In the genomic region with DNA sequence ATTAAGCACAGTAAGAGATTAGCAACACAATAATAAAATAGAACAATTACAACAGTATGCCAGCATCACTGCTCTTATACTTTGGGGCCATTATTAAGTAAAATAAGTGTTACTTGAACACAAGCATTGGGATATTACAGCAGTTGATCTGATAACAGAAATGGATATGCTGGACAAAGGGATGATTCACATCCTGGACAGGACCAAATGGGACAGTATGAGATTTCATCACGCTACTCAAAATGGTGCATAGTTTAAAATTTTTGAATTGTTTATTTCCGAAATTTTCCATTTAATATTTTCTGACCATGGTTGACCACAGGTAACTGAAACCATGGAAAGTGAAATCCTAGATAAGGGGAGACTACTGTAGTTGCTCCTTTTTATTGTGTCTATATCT, we compare ENCODE assay signal across 19 cellular contexts.
A peak's percentile ranks its signal among the peaks of the same experiment; 100 is the strongest.
DNase-seq lines count a peak whose midpoint lies in the region; TF ChIP-seq lines count a peak whose summit lies in the region.
"Had no signal": no experiment of that assay in that cellular context is flagged by ENCODE, and none has a peak within 500 bp of the region (broad histone marks: within the 10 kb centered on the region; RNA-seq: fewer than 3 reads in every experiment).

No MANE protein-coding gene starts in this region.

- H3F3A ChIP-seq in neural progenitor cell (ENCODE audit: low read depth): peaks cover 5% of the 10 kb centered on the region

- H3K27me3 ChIP-seq in neural progenitor cell: no peaks in the 10 kb centered on the region
- H3K27me3 ChIP-seq: SJCRH30 had no signal

- no peaks in the 10 kb centered on the region for H3K27me3 Mint-ChIP-seq in neural progenitor cell (ENCODE audit: insufficient read depth, low read depth)
- H3K27me3 Mint-ChIP-seq: B cell; CD4-positive, alpha-beta memory T cell had no signal

- no peak overlapping the region for H3K9ac ChIP-seq in neural progenitor cell

- H3K36me3 ChIP-seq in neural progenitor cell: peaks cover 10% of the 10 kb centered on the region

- H3K4me1 ChIP-seq in neural progenitor cell: peaks cover 9% of the 10 kb centered on the region
- H3K4me1 ChIP-seq: SJCRH30 had no signal

- no peak for TF ChIP-seq CTCF in choroid plexus epithelial cell (conservative IDR thresholded peaks at IDR 0.05; ENCODE audit: low read depth, low read length)
- TF ChIP-seq CTCF in neural progenitor cell (IDR thresholded peaks at IDR 0.05): no peak

- no peaks in the 10 kb centered on the region for H3K9me3 ChIP-seq in neural progenitor cell (ENCODE audit: low read depth)
- H3K9me3 ChIP-seq: SJCRH30 had no signal

- no peak overlapping the region for H3K4me3 ChIP-seq in choroid plexus epithelial cell (ENCODE audit: low read depth, low read length)
- no peak overlapping the region for H3K4me3 ChIP-seq in neural progenitor cell
- H3K4me3 ChIP-seq: SJCRH30 had no signal

- DNase-seq in EH (ENCODE audit: low read depth) (peak; percentile 50), M059J (ENCODE audit: low read depth) (peak; percentile 3), choroid plexus epithelial cell (ENCODE audit: low read depth) (peak; percentile 62), lung microvascular endothelial cell (ENCODE audit: low read depth in 2 of 2) (peak; percentile 73 to 87), CD1c-positive myeloid dendritic cell (ENCODE audit: extremely low spot score) (no peak), 8988T (no peak), neural progenitor cell (ENCODE audit: low spot score) (no peak), NK-92 (lab: John Stamatoyannopoulos, UW; ENCODE audit: unreplicated experiment) (no peak)
- DNase-seq: ACHN; CD4-positive, alpha-beta memory T cell; DMS79 treated with DMSO at 0.1 percent for 48 hours; H7; Kasumi-1; MV-4-11; NCI-H1417 treated with DMSO at 0.1 percent for 48 hours; NCI-H2029; NCI-H510A had no signal

- H3K79me2 ChIP-seq in neural progenitor cell (ENCODE audit: low read depth): no peaks in the 10 kb centered on the region

- H3K27ac ChIP-seq in neural progenitor cell: no peak overlapping the region
- H3K27ac ChIP-seq: SJCRH30 had no signal

- no peak overlapping the region for H3K4me2 ChIP-seq in neural progenitor cell

- no peaks in the 10 kb centered on the region for H3K4me1 Mint-ChIP-seq in neural progenitor cell
- H3K4me1 Mint-ChIP-seq: B cell had no signal

- H3K4me3 Mint-ChIP-seq in neural progenitor cell: no peak overlapping the region
- H3K4me3 Mint-ChIP-seq: B cell; CD4-positive, alpha-beta memory T cell had no signal

- H3K36me3 Mint-ChIP-seq in neural progenitor cell: peaks cover 18% of the 10 kb centered on the region

- H2AFZ ChIP-seq in neural progenitor cell (replicated peaks): no peak overlapping the region

- no peak overlapping the region for H3K27ac Mint-ChIP-seq in neural progenitor cell
- H3K27ac Mint-ChIP-seq: B cell; CD4-positive, alpha-beta memory T cell had no signal

- H3K9me3 Mint-ChIP-seq in neural progenitor cell: peaks cover 7% of the 10 kb centered on the region

- H4K20me1 ChIP-seq in neural progenitor cell (ENCODE audit: low read depth): no peaks in the 10 kb centered on the region

Comparison
In these comparisons a context has a peak if more than half of its experiments do, and no peak if none do; other contexts are left out.
1. DNase-seq: peak in EH (single experiment), M059J (single experiment), choroid plexus epithelial cell (single experiment) and lung microvascular endothelial cell (2 of 2); none in CD1c-positive myeloid dendritic cell (single experiment), 8988T (single experiment), neural progenitor cell (single experiment) and NK-92 (single experiment).